29 cellular contexts compared by ENCODE assay signal in genomic region chr1:86713477-86713876, GRCh38. TPM values are rescaled to one million over a fixed set of nuclear protein-coding genes. Genes with fewer than 3 reads are reported as not detected.
DNase-seq lines count a peak whose midpoint lies in the region; ATAC-seq, FAIRE-seq and TF ChIP-seq lines count a peak whose summit lies in the region.
"Had no signal": no experiment of that assay in that cellular context is flagged by ENCODE, and none has a peak within 500 bp of the region (broad histone marks: within the 10 kb centered on the region; RNA-seq: fewer than 3 reads in every experiment).

No MANE protein-coding gene starts in this region.

- dilution Hi-C loops in keratinocyte (cut with MboI; ENCODE audit: extremely low pct_ligation_motif_present, low sequenced_read_pairs): no loop called here

- H3K79me2 ChIP-seq in GM12878 (ENCODE audit: control insufficient read depth, insufficient read depth, low read length): peaks cover 73% of the 10 kb centered on the region
- peaks cover 91% of the 10 kb centered on the region for H3K79me2 ChIP-seq in keratinocyte (ENCODE audit: control insufficient read depth, insufficient read depth, low read length)

- H3K36me3 ChIP-seq in CD4-positive, CD25-positive, alpha-beta regulatory T cell (ENCODE audit: control insufficient read depth, insufficient read depth, low read length): peaks cover 20% of the 10 kb centered on the region
- H3K36me3 ChIP-seq in CD8-positive, alpha-beta memory T cell (ENCODE audit: insufficient read depth, low read length): peaks cover 6% of the 10 kb centered on the region
- H3K36me3 ChIP-seq in GM12878 (ENCODE audit: control insufficient read depth in 2 of 2, insufficient read depth in 2 of 2, low read length in 1 of 2) (peaks cover 0 to 9% of the 10 kb centered on the region in 2 experiments; a peak in 1 of 4 replicates), keratinocyte (ENCODE audit: control insufficient read depth in 2 of 2, extremely low read depth in 1 of 2, insufficient read depth in 2 of 2, low read length in 2 of 2) (peaks cover 0 to 3% of the 10 kb centered on the region in 2 experiments)
- H3K36me3 ChIP-seq: BE2C, pancreas had no signal

- SMC1A ChIA-PET in GM12878 (lab: Charles Lee; ENCODE audit: uncharacterized antibody, unreplicated experiment): interaction anchor here (0.8 to 7.0 kb wide), 3 partner anchors 8 to 40 kb away, joined by 3 to 52 read pairs (median 3); partner anchors contain the start of gene SH3GLB1

- no peaks in the 10 kb centered on the region for H3K27me3 Mint-ChIP-seq in CD4-positive, CD25-positive, alpha-beta regulatory T cell
- no peaks in the 10 kb centered on the region for H3K27me3 Mint-ChIP-seq in CD8-positive, alpha-beta memory T cell
- H3K27me3 Mint-ChIP-seq in T-helper 2 cell treated with Interferon-gamma antibody and Interleukin-4, amounts not matched to agents 5 μg/mL and 100 μg/mL, for 36 hours (ENCODE audit: low read depth): no peaks in the 10 kb centered on the region
- H3K27me3 Mint-ChIP-seq: activated CD4-positive, alpha-beta T cell treated with anti-CD3 and anti-CD28 coated beads for 36 hours; activated CD8-positive, alpha-beta T cell treated with anti-CD3 and anti-CD28 coated beads for 36 hours; activated T-helper 17 cell treated with anti-CD3 and anti-CD28 coated beads, Interleukin-2, amount 50 U/mL, for 72 hours; effector memory CD8-positive, alpha-beta T cell had no signal

- no peak for TF ChIP-seq POLR2A in GM12878 (IDR thresholded peaks at IDR 0.05; ENCODE audit: low read depth, low read length)

- H3K9ac ChIP-seq in GM12878 (ENCODE audit: control insufficient read depth, insufficient read depth, low read length) (no peak overlapping the region), keratinocyte (ENCODE audit: control insufficient read depth, extremely low read depth, insufficient read depth, low read length) (no peak overlapping the region)
- H3K9ac ChIP-seq: KMS-11 had no signal

- RAD21 ChIA-PET in GM12878 (lab: Charles Lee; ENCODE audit: unreplicated experiment): interaction anchor here (5.4 kb wide), 1 partner anchor 9 kb away, joined by 31 read pairs; the partner anchor contains the start of gene SH3GLB1

- FAIRE-seq in GM12878 (lab: Jason Lieb, UNC) (no peak), keratinocyte (lab: Jason Lieb, UNC) (peak; percentile 39)
- FAIRE-seq: pancreas had no signal

- H3K4me3 ChIP-seq in CD4-positive, CD25-positive, alpha-beta regulatory T cell (ENCODE audit: low read depth, low read length): no peak overlapping the region
- no peak overlapping the region for H3K4me3 ChIP-seq in CD8-positive, alpha-beta memory T cell (ENCODE audit: low read length)
- no peak overlapping the region for H3K4me3 ChIP-seq in GM12878
- H3K4me3 ChIP-seq in keratinocyte (ENCODE audit: control insufficient read depth in 2 of 3, extremely low read depth in 1 of 3, insufficient read depth in 2 of 3, low read depth in 1 of 3, low read length in 3 of 3): no peak overlapping the region
- H3K4me3 ChIP-seq: esophagus muscularis mucosa, pancreas had no signal

- no peak for TF ChIP-seq EP300 in GM12878 (IDR thresholded peaks at IDR 0.05; ENCODE audit: borderline replicate concordance in 1 of 2, control insufficient read depth in 1 of 2, low read depth in 2 of 2, low read length in 2 of 2)

- no peaks in the 10 kb centered on the region for H3K9me3 ChIP-seq in CD4-positive, CD25-positive, alpha-beta regulatory T cell (ENCODE audit: control insufficient read depth in 2 of 2, low read length in 2 of 2)
- no peaks in the 10 kb centered on the region for H3K9me3 ChIP-seq in CD8-positive, alpha-beta memory T cell (ENCODE audit: low read length)
- H3K9me3 ChIP-seq in GM12878 (replicated peaks; ENCODE audit: control insufficient read depth, insufficient read depth, low read length) (no peaks in the 10 kb centered on the region), keratinocyte (ENCODE audit: control insufficient read depth, low read depth, low read length) (no peaks in the 10 kb centered on the region)
- H3K9me3 ChIP-seq: BE2C, Caco-2, esophagus muscularis mucosa, pancreas had no signal

- H3K4me1 Mint-ChIP-seq in CD4-positive, CD25-positive, alpha-beta regulatory T cell: peaks cover 43 to 73% (median 54%) of the 10 kb centered on the region in 4 donors
- H3K4me1 Mint-ChIP-seq in CD8-positive, alpha-beta memory T cell: peaks cover 50 to 92% (median 82%) of the 10 kb centered on the region in 3 donors
- H3K4me1 Mint-ChIP-seq in T-helper 2 cell treated with Interferon-gamma antibody and Interleukin-4, amounts not matched to agents 5 μg/mL and 100 μg/mL, for 36 hours (ENCODE audit: low read depth): peaks cover 16% of the 10 kb centered on the region

- 84% methylated on average over 3 of the region's 3 CpGs for WGBS in GM12878 (ENCODE audit: insufficient coverage, insufficient replicate concordance, low lambda C conversion rate, missing lambda C conversion rate)

- intact Hi-C loops in GM12878 (cut with micrococcal nuclease; ENCODE audit: unreplicated experiment): no loop called here

- peak overlapping the region; percentile 47 for H3K4me2 ChIP-seq in GM12878 (ENCODE audit: control insufficient read depth, insufficient read depth)
- peak overlapping the region; percentile 83 for H3K4me2 ChIP-seq in keratinocyte (ENCODE audit: control insufficient read depth, extremely low read depth, insufficient read depth, low read depth, low read length)
- H3K4me2 ChIP-seq: KMS-11 had no signal

- DNase-seq in CD4-positive, CD25-positive, alpha-beta regulatory T cell: no peak
- no peak for DNase-seq in CD8-positive, alpha-beta memory T cell
- no peak for DNase-seq in GM12878 (ENCODE audit: low read depth, low spot score)
- no peak for DNase-seq in keratinocyte (ENCODE audit: low read depth, low spot score)
- no peak for DNase-seq in C1 segment of cervical spinal cord (lab: John Stamatoyannopoulos, UW)
- DNase-seq in superior temporal gyrus (ENCODE audit: extremely low spot score): no peak
- DNase-seq in T-helper 2 cell treated with Interferon-gamma antibody and Interleukin-4, amounts not matched to agents 5 μg/mL and 100 μg/mL, for 36 hours (ENCODE audit: low spot score): no peak
- no peak for DNase-seq in omental fat pad (ENCODE audit: low spot score)
- DNase-seq: activated CD4-positive, alpha-beta T cell treated with anti-CD3 and anti-CD28 coated beads for 36 hours; activated CD8-positive, alpha-beta memory T cell treated with anti-CD3 and anti-CD28 coated beads, Interleukin-2, amount 50 U/mL, for 48 hours; activated CD8-positive, alpha-beta T cell treated with anti-CD3 and anti-CD28 coated beads for 36 hours; aorta; BE2C; Caco-2; cortex of kidney; effector memory CD8-positive, alpha-beta T cell; H9; head of caudate nucleus; NCI-H1417; NCI-H2029; NCI-H524 treated with DMSO at 0.1 percent for 48 hours; pancreas; retina; stimulated activated CD4-positive, alpha-beta T cell treated with anti-CD3 and anti-CD28 coated beads, Interleukin-4, amount 100 ng/mL, for 1 hour had no signal

- POLR2A ChIA-PET in CD8-positive, alpha-beta memory T cell (lab: Charles Lee): interaction anchor here (2.3 kb wide), 1 partner anchor 9 kb away, joined by 12 read pairs; the partner anchor contains the start of gene SH3GLB1
- POLR2A ChIA-PET in GM12878 (lab: Charles Lee): interaction anchor here (0.8 kb wide), 1 partner anchor 16 kb away, joined by 3 read pairs; no protein-coding TSS in a partner anchor

- peak overlapping the region; percentile 5 to 48 (median 18) for H3K4me3 Mint-ChIP-seq in CD4-positive, CD25-positive, alpha-beta regulatory T cell
- H3K4me3 Mint-ChIP-seq in CD8-positive, alpha-beta memory T cell: peak overlapping the region in 2 of 7 donors; percentile 18 to 33
- no peak overlapping the region for H3K4me3 Mint-ChIP-seq in T-helper 2 cell treated with Interferon-gamma antibody and Interleukin-4, amounts not matched to agents 5 μg/mL and 100 μg/mL, for 36 hours
- H3K4me3 Mint-ChIP-seq: activated CD4-positive, alpha-beta T cell treated with anti-CD3 and anti-CD28 coated beads for 36 hours; activated CD8-positive, alpha-beta T cell treated with anti-CD3 and anti-CD28 coated beads for 36 hours; H9 had no signal

- no peaks in the 10 kb centered on the region for H3K27me3 ChIP-seq in CD4-positive, CD25-positive, alpha-beta regulatory T cell (ENCODE audit: control insufficient read depth, insufficient read depth, low read length)
- H3K27me3 ChIP-seq in CD8-positive, alpha-beta memory T cell (ENCODE audit: insufficient read depth, low read length, poor library complexity, severe bottlenecking): no peaks in the 10 kb centered on the region
- no peaks in the 10 kb centered on the region for H3K27me3 ChIP-seq in GM12878 (replicated peaks in 1 of 2; ENCODE audit: control insufficient read depth in 2 of 2, insufficient read depth in 2 of 2, low read length in 1 of 2)
- no peaks in the 10 kb centered on the region for H3K27me3 ChIP-seq in keratinocyte (ENCODE audit: control insufficient read depth, extremely low read depth, insufficient read depth, low read length)
- H3K27me3 ChIP-seq: BE2C, esophagus muscularis mucosa, pancreas had no signal

- no peak for TF ChIP-seq RAD21 in GM12878 (IDR thresholded peaks at IDR 0.05; ENCODE audit: insufficient read depth, low read depth, low read length)

- peaks cover 3% of the 10 kb centered on the region for H3K36me3 Mint-ChIP-seq in CD4-positive, CD25-positive, alpha-beta regulatory T cell
- H3K36me3 Mint-ChIP-seq in CD8-positive, alpha-beta memory T cell: peaks cover 0 to 32% (median 4%) of the 10 kb centered on the region in 3 donors
- peaks cover 12% of the 10 kb centered on the region for H3K36me3 Mint-ChIP-seq in T-helper 2 cell treated with Interferon-gamma antibody and Interleukin-4, amounts not matched to agents 5 μg/mL and 100 μg/mL, for 36 hours (ENCODE audit: low read depth)
- H3K36me3 Mint-ChIP-seq: activated naive CD4-positive, alpha-beta T cell treated with anti-CD3 and anti-CD28 coated beads, Interleukin-2, amount 50 U/mL, for 72 hours had no signal

- in situ Hi-C loops in GM12878 (cut with MboI): no loop called here

- H3K4me1 ChIP-seq in CD4-positive, CD25-positive, alpha-beta regulatory T cell (ENCODE audit: control insufficient read depth, insufficient read depth, low read length, poor library complexity, severe bottlenecking): peaks cover 30% of the 10 kb centered on the region
- H3K4me1 ChIP-seq in CD8-positive, alpha-beta memory T cell (ENCODE audit: insufficient read depth, low read length): peaks cover 28% of the 10 kb centered on the region
- H3K4me1 ChIP-seq in GM12878 (ENCODE audit: control insufficient read depth, insufficient read depth, low read length) (peaks cover 6% of the 10 kb centered on the region; the same call in 1 of the 2 replicates), keratinocyte (ENCODE audit: control insufficient read depth, extremely low read depth, insufficient read depth, low read length) (peaks cover 12% of the 10 kb centered on the region)
- H3K4me1 ChIP-seq: BE2C had no signal

- no peak for ATAC-seq in CD4-positive, CD25-positive, alpha-beta regulatory T cell (ENCODE audit: low read depth in 2 of 2)
- no peak for ATAC-seq in GM12878
- no peak for ATAC-seq in omental fat pad (ENCODE audit: low FRiP score)
- ATAC-seq: activated CD8-positive, alpha-beta T cell treated with anti-CD3 and anti-CD28 coated beads for 36 hours; SK-N-SH treated with all-trans-retinoic acid at 6 μM for 48 hours had no signal

- TF ChIP-seq CTCF in GM12878 (IDR thresholded peaks at IDR 0.05 in 2 of 3, conservative IDR thresholded peaks at IDR 0.05 in 1 of 3; ENCODE audit: control insufficient read depth in 2 of 3, extremely low read depth in 1 of 3, insufficient read depth in 1 of 3, low read depth in 3 of 3, low read length in 3 of 3) (no peak), keratinocyte (optimal IDR thresholded peaks at IDR 0.05 in 1 of 3, IDR thresholded peaks at IDR 0.05 in 1 of 3, conservative IDR thresholded peaks at IDR 0.05 in 1 of 3; ENCODE audit: extremely low read depth in 1 of 3, insufficient read depth in 2 of 3, low read length in 3 of 3) (no peak), omental fat pad (IDR thresholded peaks at IDR 0.05) (no peak)

- CTCF ChIA-PET in CD8-positive, alpha-beta memory T cell (lab: Charles Lee): interaction anchor here (6.7 kb wide), 1 partner anchor 9 kb away, joined by 77 read pairs; the partner anchor contains the start of gene SH3GLB1
- CTCF ChIA-PET in GM12878 (lab: Yijun Ruan, JAX): interaction anchor here (1.2 to 8.2 kb wide), 3 partner anchors 7 to 15 kb away, joined by 3 to 87 read pairs (median 10); partner anchors contain the start of gene SH3GLB1

- H3K9me1 ChIP-seq in keratinocyte (ENCODE audit: control insufficient read depth, extremely low read depth, insufficient read depth, low read length): no peaks in the 10 kb centered on the region

- H4K20me1 ChIP-seq in GM12878 (ENCODE audit: control insufficient read depth, insufficient read depth): peaks cover 3% of the 10 kb centered on the region; the same call in 1 of the 2 replicates
- peaks cover 7% of the 10 kb centered on the region for H4K20me1 ChIP-seq in keratinocyte (ENCODE audit: control insufficient read depth, extremely low read depth, insufficient read depth, low read length)

- H3K27ac Mint-ChIP-seq in CD4-positive, CD25-positive, alpha-beta regulatory T cell: peak overlapping the region in 1 of 3 donors; percentile 29
- H3K27ac Mint-ChIP-seq in CD8-positive, alpha-beta memory T cell: peak overlapping the region in 6 of 8 donors; percentile 6 to 83 (median 22)
- no peak overlapping the region for H3K27ac Mint-ChIP-seq in T-helper 2 cell treated with Interferon-gamma antibody and Interleukin-4, amounts not matched to agents 5 μg/mL and 100 μg/mL, for 36 hours
- H3K27ac Mint-ChIP-seq: activated CD8-positive, alpha-beta T cell treated with anti-CD3 and anti-CD28 coated beads for 36 hours; activated naive CD4-positive, alpha-beta T cell treated with anti-CD3 and anti-CD28 coated beads, Interleukin-2, amount 50 U/mL, for 72 hours had no signal

- no TSS peak for BruUV-seq in GM12878 (replicated peaks; lab: Mats Ljungman, UMichigan)

- H3K9me3 Mint-ChIP-seq in CD4-positive, CD25-positive, alpha-beta regulatory T cell: no peaks in the 10 kb centered on the region
- H3K9me3 Mint-ChIP-seq in CD8-positive, alpha-beta memory T cell: no peaks in the 10 kb centered on the region
- no peaks in the 10 kb centered on the region for H3K9me3 Mint-ChIP-seq in T-helper 2 cell treated with Interferon-gamma antibody and Interleukin-4, amounts not matched to agents 5 μg/mL and 100 μg/mL, for 36 hours
- H3K9me3 Mint-ChIP-seq: activated CD8-positive, alpha-beta T cell treated with anti-CD3 and anti-CD28 coated beads for 36 hours; activated naive CD4-positive, alpha-beta T cell treated with anti-CD3 and anti-CD28 coated beads, Interleukin-2, amount 50 U/mL, for 72 hours; activated T-helper 17 cell treated with anti-CD3 and anti-CD28 coated beads, Interleukin-2, amount 50 U/mL, for 72 hours; effector memory CD8-positive, alpha-beta T cell; H9 had no signal

- no peak overlapping the region for H2AFZ ChIP-seq in GM12878 (ENCODE audit: control insufficient read depth, low read depth, low read length)
- H2AFZ ChIP-seq in keratinocyte (ENCODE audit: control insufficient read depth, low read length): no peak overlapping the region

- peak overlapping the region; percentile 76 for H3K27ac ChIP-seq in CD4-positive, CD25-positive, alpha-beta regulatory T cell (ENCODE audit: insufficient read depth, low read length, poor library complexity, severe bottlenecking)
- no peak overlapping the region for H3K27ac ChIP-seq in CD8-positive, alpha-beta memory T cell (ENCODE audit: low read depth, low read length)
- H3K27ac ChIP-seq in GM12878 (ENCODE audit: control insufficient read depth, insufficient read depth): no peak overlapping the region
- no peak overlapping the region for H3K27ac ChIP-seq in keratinocyte (ENCODE audit: control insufficient read depth, insufficient read depth, low read length)
- H3K27ac ChIP-seq: esophagus muscularis mucosa, KMS-11, pancreas had no signal

RNA-seq across cellular contexts. Expression of gene SH3GLB1, which starts 9.1 kb away (rescaled TPM):
- total RNA-seq in CD4-positive, CD25-positive, alpha-beta regulatory T cell: 62.1 TPM
- polyA plus RNA-seq in CD4-positive, CD25-positive, alpha-beta regulatory T cell: 10 to 100 TPM; 45.2 to 76.9 (median 56.6) TPM
- 10 to 100 TPM; 66.3 to 69.7 TPM for total RNA-seq in CD8-positive, alpha-beta memory T cell
- polyA plus RNA-seq in CD8-positive, alpha-beta memory T cell: 48.6 TPM
- total RNA-seq in GM12878 (2013; cell fraction: nucleolus; rRNA removed): 37.4 and 40.3 TPM in 2 replicates
- total RNA-seq in GM12878 (2014; rRNA removed) (18.0 and 22.5 TPM in 2 replicates), GM12878 (2014; rRNA removed; fragmentation: Illumina TruSeq; extraction: Trizol) (38.0 and 38.2 TPM in 2 replicates), GM12878 (2021) (44.5 and 45.6 TPM in 2 replicates), omental fat pad (100 to 1,000 TPM in 1 of 4 donors, 10 to 100 TPM in 3; 79.1 to 113 (median 93.6) TPM)
- 11.3 TPM for polyA plus RNA-seq in GM12878 (2011; ENCODE audit: low read depth)
- polyA plus RNA-seq in GM12878 (2011; rRNA removed) (34.7 and 45.3 TPM in 2 replicates), GM12878 (2014; fragmentation: Illumina TruSeq; extraction: Trizol) (49.9 and 57.3 TPM in 2 replicates), GM12878 (2014; fragmentation: Nextera tagmentation; extraction: Ambion mirVana) (10 to 100 TPM; 19.8 to 20.2 TPM), GM12878 (2014; rRNA removed) (28.6 and 33.4 TPM in 2 replicates), GM12878 (2016; fragmentation: Nextera tagmentation; extraction: Ambion mirVana) (10 to 100 TPM; 57.2 to 59.0 TPM), keratinocyte (49.4 to 77.1 TPM (median 50.9 TPM) in 3 replicates)
- polyA plus RNA-seq in GM12878 (2011; cell fraction: cytosol; rRNA removed): 16.0 and 17.5 TPM in 2 replicates
- 13.4 and 14.5 TPM in 2 replicates for polyA plus RNA-seq in GM12878 (2011; cell fraction: nucleus; rRNA removed)
- polyA plus RNA-seq in GM12878 (2012): 32.4 and 39.7 TPM in 2 replicates
- 20.3 and 30.5 TPM in 2 replicates for polyA minus RNA-seq in GM12878 (2011; rRNA and poly(A)+ RNA removed)
- polyA minus RNA-seq in GM12878 (2011; cell fraction: cytosol; rRNA and poly(A)+ RNA removed): 8.0 and 16.7 TPM in 2 replicates
- 7.9 and 11.7 TPM in 2 replicates for polyA minus RNA-seq in GM12878 (2011; cell fraction: nucleus; rRNA and poly(A)+ RNA removed)
- polyA plus RNA-seq in keratinocyte (2011; ENCODE audit: low read depth): 141 TPM
- 42.9 and 90.5 TPM in 2 replicates for polyA plus RNA-seq in keratinocyte (2011; cell fraction: cytosol; rRNA removed)
- 30.0 and 35.0 TPM in 2 replicates for polyA plus RNA-seq in keratinocyte (2011; cell fraction: nucleus; rRNA removed)
- polyA plus RNA-seq in keratinocyte (2012; ENCODE audit: low replicate concordance): 56.7 and 64.8 TPM in 2 replicates
- 20.1 to 50.5 TPM (median 38.1 TPM) in 3 replicates for polyA minus RNA-seq in keratinocyte
- 20.7 TPM for polyA minus RNA-seq in keratinocyte (2011; cell fraction: cytosol; rRNA and poly(A)+ RNA removed)
- polyA minus RNA-seq in keratinocyte (2011; cell fraction: nucleus; rRNA and poly(A)+ RNA removed): 12.0 and 33.1 TPM in 2 replicates
